In the genomic region with DNA sequence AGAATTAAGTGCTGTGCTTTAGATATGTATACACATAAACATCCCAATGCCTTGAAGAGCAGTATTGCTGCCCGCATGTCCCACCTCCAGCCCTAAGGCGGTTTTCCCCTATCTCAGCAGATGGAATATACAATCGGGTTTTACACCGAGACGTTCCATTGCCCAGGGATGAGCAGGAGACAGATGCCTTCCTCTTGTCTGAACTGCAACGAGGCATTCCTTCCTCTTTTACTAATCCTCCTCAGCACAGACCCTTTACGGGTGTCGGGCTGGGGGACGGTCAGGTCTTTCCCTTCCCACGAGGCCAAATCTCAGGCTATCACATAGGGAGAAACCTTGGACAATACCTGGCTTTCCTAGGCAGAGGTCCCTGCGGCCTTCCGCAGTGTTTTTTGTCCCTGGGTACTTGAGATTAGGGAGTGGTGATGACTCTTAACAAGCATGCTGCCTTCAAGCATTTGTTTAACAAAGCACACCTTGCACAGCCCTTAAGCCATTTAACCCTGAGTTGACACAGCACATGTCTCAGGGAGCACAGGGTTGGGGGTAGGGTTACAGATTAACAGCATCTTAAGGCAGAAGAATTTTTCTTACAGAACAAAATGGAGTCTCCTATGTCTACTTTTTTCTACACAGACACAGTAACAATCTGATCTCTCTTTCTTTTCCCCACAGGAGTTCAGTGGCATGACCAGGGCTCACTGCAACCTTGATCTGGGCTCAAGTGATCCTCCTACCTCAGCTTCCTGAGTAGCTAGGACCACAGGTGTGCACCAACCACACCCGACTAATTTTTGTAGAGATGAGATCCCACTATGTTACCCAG, we compare ENCODE assay signal across 1 cellular context.
A peak's percentile ranks its signal among the peaks of the same experiment; 100 is the strongest.
TF ChIP-seq lines count a peak whose summit lies in the region.

No MANE protein-coding gene starts in this region.

TF ChIP-seq in GM23338, 12 proteins besides CTCF, POLR2A, EP300 and RAD21:
- peak; percentile 45; the same call in 1 of the 2 replicates for TF ChIP-seq NANOG (IDR thresholded peaks at IDR 0.05; ENCODE audit: borderline replicate concordance)
